21 cellular contexts compared by ENCODE assay signal in the genomic region with DNA sequence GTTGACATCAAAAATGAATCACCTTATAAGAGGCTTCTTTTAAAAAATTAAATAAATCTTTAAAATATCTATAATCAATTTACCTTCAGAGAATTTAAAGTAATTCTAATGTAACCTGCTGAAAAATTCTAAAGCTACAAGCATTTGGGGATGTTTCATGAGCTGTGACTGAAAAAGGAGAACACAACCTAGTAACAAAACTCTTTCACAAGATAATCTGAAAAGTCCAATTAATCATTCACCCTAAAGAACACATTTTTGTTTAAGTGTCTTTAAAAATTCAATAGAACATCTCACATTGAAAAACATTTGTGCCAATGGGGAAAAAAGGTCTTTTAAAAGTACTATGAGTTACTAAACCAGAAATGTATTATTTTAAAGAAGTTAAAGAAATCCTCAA. TPM values are rescaled to one million over a fixed set of nuclear protein-coding genes. Genes with fewer than 3 reads are reported as not detected.
DNase-seq lines count a peak whose midpoint lies in the region; ATAC-seq, FAIRE-seq and TF ChIP-seq lines count a peak whose summit lies in the region.
"Had no signal": no experiment of that assay in that cellular context is flagged by ENCODE, and none has a peak within 500 bp of the region (broad histone marks: within the 10 kb centered on the region; RNA-seq: fewer than 3 reads in every experiment).

No MANE protein-coding gene starts in this region.

- no peak overlapping the region for H3K4me3 ChIP-seq in upper lobe of left lung
- H3K4me3 ChIP-seq: HAP-1, SK-N-MC had no signal

- peak; percentile 31 for FAIRE-seq in frontal cortex (lab: Jason Lieb, UNC)
- FAIRE-seq: G401.6 had no signal

- no peak overlapping the region for H3K4me3 Mint-ChIP-seq in osteocyte (ENCODE audit: unreplicated experiment)
- H3K4me3 Mint-ChIP-seq: CD14-positive monocyte had no signal

- DNase-seq in frontal cortex (ENCODE audit: low spot score in 2 of 2) (no peak), osteocyte (ENCODE audit: extremely low spot score, unreplicated experiment) (no peak), upper lobe of left lung (no peak), C1 segment of cervical spinal cord (lab: John Stamatoyannopoulos, UW) (no peak)
- DNase-seq: AML-193, DMS 273 treated with DMSO at 0.1 percent for 48 hours, NCI-H1417, NCI-H187, NCI-H2227 treated with DMSO at 0.1 percent for 48 hours, NCI-H510A treated with DMSO at 0.1 percent for 48 hours, NCI-H774, OCI-M1, SHP77 had no signal

- ATAC-seq in HG02981 (IDR thresholded peaks at IDR 0.05; ENCODE audit: unreplicated experiment) (peak; percentile 50), upper lobe of left lung (ENCODE audit: low FRiP score in 2 of 2) (no peak), HG03565 (IDR thresholded peaks at IDR 0.05; ENCODE audit: unreplicated experiment) (no peak), HG02840 (IDR thresholded peaks at IDR 0.05; ENCODE audit: low FRiP score, unreplicated experiment) (no peak)

- no peaks in the 10 kb centered on the region for H3K36me3 ChIP-seq in upper lobe of left lung
- H3K36me3 ChIP-seq: HAP-1 had no signal

- TF ChIP-seq CTCF in osteocyte (IDR thresholded peaks at IDR 0.05) (no peak), upper lobe of left lung (IDR thresholded peaks at IDR 0.05) (no peak)

- TF ChIP-seq EP300 in upper lobe of left lung (IDR thresholded peaks at IDR 0.05) = no peak

- H3K9me3 Mint-ChIP-seq in osteocyte (ENCODE audit: unreplicated experiment) = peaks cover 12% of the 10 kb centered on the region

- H3K4me1 Mint-ChIP-seq in osteocyte (ENCODE audit: unreplicated experiment) = peaks cover 52% of the 10 kb centered on the region
- H3K4me1 Mint-ChIP-seq: CD14-positive monocyte had no signal

- H3K27me3 Mint-ChIP-seq in osteocyte (ENCODE audit: unreplicated experiment) = no peaks in the 10 kb centered on the region

- no peak for TF ChIP-seq POLR2A in upper lobe of left lung (IDR thresholded peaks at IDR 0.05)

- H3K9me3 ChIP-seq in upper lobe of left lung = no peaks in the 10 kb centered on the region
- H3K9me3 ChIP-seq: HAP-1 had no signal

- peak overlapping the region; percentile 41 for H3K27ac Mint-ChIP-seq in osteocyte (ENCODE audit: unreplicated experiment)
- H3K27ac Mint-ChIP-seq: CD14-positive monocyte had no signal

- no peak overlapping the region for H3K27ac ChIP-seq in upper lobe of left lung
- H3K27ac ChIP-seq: KMS-11, SK-N-MC had no signal

- peaks cover 10% of the 10 kb centered on the region for H3K36me3 Mint-ChIP-seq in osteocyte (ENCODE audit: unreplicated experiment)
- H3K36me3 Mint-ChIP-seq: CD14-positive monocyte had no signal

- no peaks in the 10 kb centered on the region for H3K4me1 ChIP-seq in upper lobe of left lung
- H3K4me1 ChIP-seq: HAP-1 had no signal

- H3K27me3 ChIP-seq in upper lobe of left lung = no peaks in the 10 kb centered on the region

RNA-seq across cellular contexts. Expression of a gene that starts 22.8 kb away (rescaled TPM):
- total RNA-seq in frontal cortex = 49.3 TPM
- total RNA-seq in osteocyte = 30.7 and 31.1 TPM in 2 replicates
- total RNA-seq in upper lobe of left lung = 10 to 100 TPM in 1 of 6 donors, 1 to 10 TPM in 5; 3.1 to 10.1 (median 4.8) TPM
